40 cellular contexts compared by ENCODE assay signal in the genomic region with DNA sequence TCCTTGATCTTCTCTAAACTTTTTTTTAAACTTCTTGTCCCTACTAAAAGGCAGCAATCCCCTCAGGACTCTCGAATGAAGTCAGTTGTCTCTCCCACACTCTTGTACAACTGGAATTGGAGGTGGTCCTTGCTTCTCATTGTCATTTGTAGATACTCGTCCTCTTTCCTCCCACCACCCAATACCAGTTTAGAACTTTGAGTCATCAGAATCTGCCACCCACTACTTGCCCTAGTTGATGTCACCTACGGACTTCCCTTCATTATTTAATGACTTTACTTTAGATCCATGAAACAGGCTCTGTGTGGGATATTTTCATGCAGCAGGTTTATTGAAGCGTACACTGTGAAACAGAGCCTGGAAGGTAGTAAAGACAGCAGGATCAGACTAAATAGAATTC. TPM values are rescaled to one million over a fixed set of nuclear protein-coding genes. Genes with fewer than 3 reads are reported as not detected.
"Had no signal": no experiment of that assay in that cellular context is flagged by ENCODE, and none has a peak within 500 bp of the region (broad histone marks: within the 10 kb centered on the region; RNA-seq: fewer than 3 reads in every experiment).

No MANE protein-coding gene starts in this region.

- H3K4me1 ChIP-seq: adrenal gland, ascending aorta, body of pancreas, breast epithelium had no signal

- ATAC-seq: activated naive CD4-positive, alpha-beta T cell treated with anti-CD3 and anti-CD28 coated beads, Interleukin-2, amount 50 U/mL, for 72 hours; activated naive CD8-positive, alpha-beta T cell treated with anti-CD3 and anti-CD28 coated beads, Interleukin-2, amount 50 U/mL, for 24 hours; activated T-cell treated with anti-CD3 and anti-CD28 coated beads, Interleukin-2, amount 50 U/mL, for 4 hours; activated T-cell treated with anti-CD3 and anti-CD28 coated beads, Interleukin-2, amount 50 U/mL, for 72 hours; activated T-helper 17 cell treated with anti-CD3 and anti-CD28 coated beads, Interleukin-2, amount 50 U/mL, for 72 hours; body of pancreas had no signal

- H3K27ac Mint-ChIP-seq: activated naive CD4-positive, alpha-beta T cell treated with anti-CD3 and anti-CD28 coated beads for 36 hours; activated naive CD4-positive, alpha-beta T cell treated with anti-CD3 and anti-CD28 coated beads, Interleukin-2, amount 10 ng/mL, durations not matched to agents 7 days and 5 days; activated naive CD4-positive, alpha-beta T cell treated with anti-CD3 and anti-CD28 coated beads, Interleukin-2, amount 50 U/mL, for 24 hours; activated naive CD4-positive, alpha-beta T cell treated with anti-CD3 and anti-CD28 coated beads, Interleukin-2, amount 50 U/mL, for 72 hours; activated naive CD8-positive, alpha-beta T cell; activated naive CD8-positive, alpha-beta T cell treated with anti-CD3 and anti-CD28 coated beads for 36 hours; activated naive CD8-positive, alpha-beta T cell treated with anti-CD3 and anti-CD28 coated beads, Interleukin-2, amount 10 ng/mL, durations not matched to agents 7 days and 5 days; activated naive CD8-positive, alpha-beta T cell treated with anti-CD3 and anti-CD28 coated beads, Interleukin-2, amount 50 U/mL, for 24 hours; activated T-cell treated with anti-CD3 and anti-CD28 coated beads, Interleukin-2, amount 50 U/mL, for 24 hours; activated T-cell treated with anti-CD3 and anti-CD28 coated beads, Interleukin-2, amount 50 U/mL, for 72 hours; activated T-helper 1 cell treated with anti-CD3 and anti-CD28 coated beads, Interleukin-12 subunit alpha, Interleukin-12 subunit beta, Interleukin-2, Interleukin-4 antibody, amounts not matched to agents 30 ng/mL and 10 ng/mL and 1 ng/mL, durations not matched to agents 14 hours and 24 hours and 36 hours; activated T-helper 17 cell treated with anti-CD3 and anti-CD28 coated beads, Interleukin-2, amount 50 U/mL, for 72 hours; activated T-helper 2 cell treated with anti-CD3 and anti-CD28 coated beads, Interferon-gamma antibody, Interleukin-2, Interleukin-4, amounts not matched to agents 10 μg/mL and 5 μg/mL and 100 μg/mL, durations not matched to agents 14 hours and 24 hours and 36 hours; brain had no signal

- DNase-seq: activated effector memory CD4-positive, alpha-beta T cell treated with anti-CD3 and anti-CD28 coated beads, Interleukin-2, amount 50 U/mL, for 16 hours; activated effector memory CD4-positive, alpha-beta T cell treated with Interleukin-2 at 50 U/mL for 16 hours; activated gamma-delta T cell; activated gamma-delta T cell treated with Interleukin-2 at 50 U/mL for 16 hours; activated naive CD4-positive, alpha-beta T cell; activated naive CD4-positive, alpha-beta T cell treated with anti-CD3 and anti-CD28 coated beads for 36 hours; activated naive CD4-positive, alpha-beta T cell treated with anti-CD3 and anti-CD28 coated beads, Interleukin-2, amount 10 ng/mL, durations not matched to agents 7 days and 5 days; activated naive CD4-positive, alpha-beta T cell treated with anti-CD3 and anti-CD28 coated beads, Interleukin-2, amount 50 U/mL, for 16 hours; activated naive CD4-positive, alpha-beta T cell treated with Interleukin-2 at 50 U/mL for 16 hours; activated naive CD8-positive, alpha-beta T cell treated with anti-CD3 and anti-CD28 coated beads for 36 hours; activated naive CD8-positive, alpha-beta T cell treated with anti-CD3 and anti-CD28 coated beads, Interleukin-2, amount 10 ng/mL, durations not matched to agents 7 days and 5 days; activated naive CD8-positive, alpha-beta T cell treated with anti-CD3 and anti-CD28 coated beads, Interleukin-2, amount 50 U/mL, for 24 hours; activated T-cell treated with anti-CD3 and anti-CD28 coated beads, Interleukin-2, amount 50 U/mL, for 24 hours; activated T-cell treated with anti-CD3 and anti-CD28 coated beads, Interleukin-2, amount 50 U/mL, for 4 hours; activated T-cell treated with anti-CD3 and anti-CD28 coated beads, Interleukin-2, amount 50 U/mL, for 48 hours; activated T-cell treated with anti-CD3 and anti-CD28 coated beads, Interleukin-2, amount 50 U/mL, for 72 hours; adrenal gland; amniotic stem cell; amygdala; anterior cingulate cortex; aorta; body of pancreas; brain microvascular endothelial cell; central memory CD4-positive, alpha-beta T cell; cerebellar nuclear complex had no signal

- H3K36me3 ChIP-seq: adrenal gland, ascending aorta, brain microvascular endothelial cell, breast epithelium, cardiac muscle cell had no signal

- H3K4me1 Mint-ChIP-seq: activated naive CD4-positive, alpha-beta T cell treated with anti-CD3 and anti-CD28 coated beads, Interleukin-2, amount 10 ng/mL, durations not matched to agents 7 days and 5 days; activated naive CD4-positive, alpha-beta T cell treated with anti-CD3 and anti-CD28 coated beads, Interleukin-2, amount 50 U/mL, for 24 hours; activated naive CD8-positive, alpha-beta T cell treated with anti-CD3 and anti-CD28 coated beads, Interleukin-2, amount 10 ng/mL, durations not matched to agents 7 days and 5 days; activated naive CD8-positive, alpha-beta T cell treated with anti-CD3 and anti-CD28 coated beads, Interleukin-2, amount 50 U/mL, for 24 hours; activated T-helper 17 cell treated with anti-CD3 and anti-CD28 coated beads, Interleukin-2, amount 50 U/mL, for 72 hours; brain; central memory CD8-positive, alpha-beta T cell had no signal

- H3K9me3 Mint-ChIP-seq: activated naive CD4-positive, alpha-beta T cell treated with anti-CD3 and anti-CD28 coated beads for 36 hours; activated naive CD4-positive, alpha-beta T cell treated with anti-CD3 and anti-CD28 coated beads, Interleukin-2, amount 10 ng/mL, durations not matched to agents 7 days and 5 days; activated naive CD4-positive, alpha-beta T cell treated with anti-CD3 and anti-CD28 coated beads, Interleukin-2, amount 50 U/mL, for 24 hours; activated naive CD8-positive, alpha-beta T cell treated with anti-CD3 and anti-CD28 coated beads, Interleukin-2, amount 50 U/mL, for 24 hours; activated T-cell treated with anti-CD3 and anti-CD28 coated beads, Interleukin-2, amount 50 U/mL, for 24 hours; activated T-helper 2 cell treated with anti-CD3 and anti-CD28 coated beads, Interferon-gamma antibody, Interleukin-2, Interleukin-4, amounts not matched to agents 10 μg/mL and 5 μg/mL and 100 μg/mL, durations not matched to agents 14 hours and 24 hours and 36 hours had no signal

- H3K27me3 Mint-ChIP-seq: activated naive CD8-positive, alpha-beta T cell treated with anti-CD3 and anti-CD28 coated beads, Interleukin-2, amount 10 ng/mL, durations not matched to agents 7 days and 5 days had no signal

- H3K4me3 Mint-ChIP-seq: activated naive CD4-positive, alpha-beta T cell treated with anti-CD3 and anti-CD28 coated beads for 36 hours; activated naive CD4-positive, alpha-beta T cell treated with anti-CD3 and anti-CD28 coated beads, Interleukin-2, amount 10 ng/mL, durations not matched to agents 7 days and 5 days; activated naive CD4-positive, alpha-beta T cell treated with anti-CD3 and anti-CD28 coated beads, Interleukin-2, amount 50 U/mL, for 24 hours; activated naive CD8-positive, alpha-beta T cell; activated naive CD8-positive, alpha-beta T cell treated with anti-CD3 and anti-CD28 coated beads for 36 hours; activated naive CD8-positive, alpha-beta T cell treated with anti-CD3 and anti-CD28 coated beads, Interleukin-2, amount 10 ng/mL, durations not matched to agents 7 days and 5 days; activated naive CD8-positive, alpha-beta T cell treated with anti-CD3 and anti-CD28 coated beads, Interleukin-2, amount 50 U/mL, for 24 hours; activated T-cell treated with anti-CD3 and anti-CD28 coated beads, Interleukin-2, amount 50 U/mL, for 24 hours; activated T-cell treated with anti-CD3 and anti-CD28 coated beads, Interleukin-2, amount 50 U/mL, for 4 hours; activated T-cell treated with anti-CD3 and anti-CD28 coated beads, Interleukin-2, amount 50 U/mL, for 72 hours; activated T-helper 1 cell treated with anti-CD3 and anti-CD28 coated beads, Interleukin-12 subunit alpha, Interleukin-12 subunit beta, Interleukin-2, Interleukin-4 antibody, amounts not matched to agents 30 ng/mL and 10 ng/mL and 1 ng/mL, durations not matched to agents 14 hours and 24 hours and 36 hours; activated T-helper 17 cell treated with anti-CD3 and anti-CD28 coated beads, Interleukin-2, amount 50 U/mL, for 72 hours; brain; central memory CD8-positive, alpha-beta T cell had no signal

- H3K4me3 ChIP-seq: adrenal gland, ascending aorta, body of pancreas, breast epithelium, cardiac muscle cell had no signal

- H3K27me3 ChIP-seq: adrenal gland, ascending aorta, body of pancreas, brain microvascular endothelial cell, cardiac muscle cell had no signal

- H3K27ac ChIP-seq: adrenal gland, ascending aorta, body of pancreas, brain microvascular endothelial cell, breast epithelium, cardiac muscle cell had no signal

- H3K36me3 Mint-ChIP-seq: activated naive CD4-positive, alpha-beta T cell treated with anti-CD3 and anti-CD28 coated beads, Interleukin-2, amount 10 ng/mL, durations not matched to agents 7 days and 5 days; activated naive CD4-positive, alpha-beta T cell treated with anti-CD3 and anti-CD28 coated beads, Interleukin-2, amount 50 U/mL, for 24 hours; activated naive CD4-positive, alpha-beta T cell treated with anti-CD3 and anti-CD28 coated beads, Interleukin-2, amount 50 U/mL, for 72 hours; activated naive CD8-positive, alpha-beta T cell; activated naive CD8-positive, alpha-beta T cell treated with anti-CD3 and anti-CD28 coated beads for 36 hours; activated naive CD8-positive, alpha-beta T cell treated with anti-CD3 and anti-CD28 coated beads, Interleukin-2, amount 10 ng/mL, durations not matched to agents 7 days and 5 days; brain had no signal

- H3K9me3 ChIP-seq: adrenal gland, ascending aorta, body of pancreas, breast epithelium had no signal

RNA-seq across cellular contexts. Expression of gene LHFPL3, which starts 28.6 kb away (rescaled TPM):
- total RNA-seq: activated naive CD4-positive, alpha-beta T cell treated with anti-CD3 and anti-CD28 coated beads for 36 hours; activated naive CD4-positive, alpha-beta T cell treated with anti-CD3 and anti-CD28 coated beads, Interleukin-2, amount 50 U/mL, for 72 hours; activated naive CD8-positive, alpha-beta T cell treated with anti-CD3 and anti-CD28 coated beads for 36 hours; activated naive CD8-positive, alpha-beta T cell treated with anti-CD3 and anti-CD28 coated beads, Interleukin-2, amount 10 ng/mL, durations not matched to agents 7 days and 5 days; activated T-cell treated with anti-CD3 and anti-CD28 coated beads, Interleukin-2, amount 50 U/mL, for 4 hours; activated T-cell treated with anti-CD3 and anti-CD28 coated beads, Interleukin-2, amount 50 U/mL, for 72 hours; activated T-helper 1 cell treated with anti-CD3 and anti-CD28 coated beads, Interleukin-12 subunit alpha, Interleukin-12 subunit beta, Interleukin-2, Interleukin-4 antibody, amounts not matched to agents 30 ng/mL and 10 ng/mL and 1 ng/mL, durations not matched to agents 14 hours and 24 hours and 36 hours; activated T-helper 17 cell treated with anti-CD3 and anti-CD28 coated beads, Interleukin-2, amount 50 U/mL, for 72 hours; activated T-helper 2 cell treated with anti-CD3 and anti-CD28 coated beads, Interferon-gamma antibody, Interleukin-2, Interleukin-4, amounts not matched to agents 10 μg/mL and 5 μg/mL and 100 μg/mL, durations not matched to agents 14 hours and 24 hours and 36 hours; aorta; ascending aorta; astrocyte; body of pancreas; breast epithelium; bronchial epithelial cell; cardiac muscle cell; cardiac septum; chondrocyte had no signal
